In the genomic region with DNA sequence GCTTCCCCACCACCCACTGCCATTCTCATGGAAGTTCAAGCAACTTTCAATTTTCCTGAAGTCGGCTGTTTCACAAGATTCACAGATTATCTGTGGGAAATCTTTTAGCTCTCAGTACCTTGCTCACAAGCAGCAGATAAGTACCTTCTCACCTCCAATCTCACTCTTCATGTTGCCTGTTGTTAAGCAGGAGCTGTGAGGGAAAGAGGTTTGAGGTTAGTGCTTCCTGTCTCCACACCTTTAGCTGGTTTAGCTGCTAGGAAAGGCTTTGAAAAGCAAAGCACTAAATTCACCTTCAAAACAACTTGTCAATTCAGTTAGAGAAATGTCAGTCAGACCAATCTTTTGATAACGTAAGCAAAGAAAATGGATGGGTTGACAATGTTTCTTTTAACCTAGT, we compare ENCODE assay signal across 16 cellular contexts. TPM values are rescaled to one million over a fixed set of nuclear protein-coding genes. Genes with fewer than 3 reads are reported as not detected.
A peak's percentile ranks its signal among the peaks of the same experiment; 100 is the strongest.
DNase-seq lines count a peak whose midpoint lies in the region; ATAC-seq and TF ChIP-seq lines count a peak whose summit lies in the region.
"Had no signal": no experiment of that assay in that cellular context is flagged by ENCODE, and none has a peak within 500 bp of the region (broad histone marks: within the 10 kb centered on the region; RNA-seq: fewer than 3 reads in every experiment).

No MANE protein-coding gene starts in this region.

- CTCF ChIA-PET in CD8-positive, alpha-beta T cell (lab: Charles Lee) = interaction anchor here (0.6 to 6.4 kb wide), 12 partner anchors 9 to 194 kb away, joined by 3 to 51 read pairs (median 6); a partner anchor contains a TSS
- CTCF ChIA-PET in WTC11 (lab: Charles Lee) = interaction anchor here (1.7 kb wide), 1 partner anchor 190 kb away, joined by 4 read pairs; no protein-coding TSS in a partner anchor

- no peaks in the 10 kb centered on the region; the same call in 1 of the 2 replicates for H3F3A ChIP-seq in GM23338 (replicated peaks; ENCODE audit: low read depth)

- no peaks in the 10 kb centered on the region for H3K9me3 ChIP-seq in CD8-positive, alpha-beta T cell (ENCODE audit: low read length)
- H3K9me3 ChIP-seq in hepatocyte (ENCODE audit: low read depth) = no peaks in the 10 kb centered on the region
- H3K9me3 ChIP-seq: ovary had no signal

- H3K36me3 Mint-ChIP-seq in CD8-positive, alpha-beta T cell = peaks cover 39% of the 10 kb centered on the region
- no peaks in the 10 kb centered on the region; the same call in 2 of the 3 replicates for H3K36me3 Mint-ChIP-seq in GM23338 (ENCODE audit: low read depth)
- H3K36me3 Mint-ChIP-seq in WTC11 = no peaks in the 10 kb centered on the region

- POLR2A ChIA-PET in CD8-positive, alpha-beta T cell (lab: Charles Lee) = interaction anchor here (0.8 to 8.1 kb wide), 13 partner anchors 11 to 187 kb away, joined by 3 to 119 read pairs (median 5); a partner anchor contains a TSS
- POLR2A ChIA-PET in WTC11 (lab: Charles Lee) = no interaction called here

- WGBS in hepatocyte (ENCODE audit: low lambda C conversion rate, missing lambda C conversion rate) = 53% methylated on average over 2 of the region's 2 CpGs

- H3K4me3 Mint-ChIP-seq in CD8-positive, alpha-beta T cell = peak overlapping the region; percentile 65
- H3K4me3 Mint-ChIP-seq in GM23338 (no peak overlapping the region), WTC11 (no peak overlapping the region)
- H3K4me3 Mint-ChIP-seq: IgD-negative memory B cell had no signal

- ATAC-seq in CD8-positive, alpha-beta T cell = peak; percentile 76
- ATAC-seq in GM23338 (no peak), WTC11 (no peak)

- H3K9me2 ChIP-seq in GM23338 (ENCODE audit: insufficient read depth) = 0 out of 2 replicates have a peak, but pooled peaks cover 3% of the 10 kb centered on the region
- no peaks in the 10 kb centered on the region for H3K9me2 ChIP-seq in hepatocyte (replicated peaks; ENCODE audit: insufficient read depth)

- intact Hi-C loops in CD8-positive, alpha-beta T cell (cut with DNase I, micrococcal nuclease) = loop anchor here (1.0 to 5.0 kb wide), 5 partner anchors 10 to 37 kb away; no protein-coding TSS in a partner anchor

- H3K4me3 ChIP-seq in CD8-positive, alpha-beta T cell (ENCODE audit: low read depth, low read length) = peak overlapping the region; percentile 31
- no peak overlapping the region for H3K4me3 ChIP-seq in GM23338
- no peak overlapping the region for H3K4me3 ChIP-seq in hepatocyte
- H3K4me3 ChIP-seq: ovary, smooth muscle cell had no signal

- peak overlapping the region; percentile 52 for H3K27ac ChIP-seq in CD8-positive, alpha-beta T cell (ENCODE audit: low read depth, low read length)
- H3K27ac ChIP-seq in GM23338 (ENCODE audit: low read depth) (no peak overlapping the region), hepatocyte (peak overlapping the region; percentile 2)
- H3K27ac ChIP-seq: ovary had no signal

- no peaks in the 10 kb centered on the region for H3K36me3 ChIP-seq in CD8-positive, alpha-beta T cell (ENCODE audit: insufficient read depth, low read length)
- H3K36me3 ChIP-seq in GM23338 (ENCODE audit: insufficient read depth) (no peaks in the 10 kb centered on the region), hepatocyte (replicated peaks; ENCODE audit: insufficient read depth, low read depth) (no peaks in the 10 kb centered on the region)
- H3K36me3 ChIP-seq: ovary had no signal

- H2AFZ ChIP-seq in GM23338 = peak overlapping the region; percentile 11; the same call in 1 of the 2 replicates
- no peak overlapping the region for H2AFZ ChIP-seq in hepatocyte

- H4K20me1 ChIP-seq in GM23338 (replicated peaks; ENCODE audit: insufficient read depth) (no peaks in the 10 kb centered on the region), hepatocyte (ENCODE audit: insufficient read depth, poor library complexity, severe bottlenecking) (no peaks in the 10 kb centered on the region)

- peaks cover 8% of the 10 kb centered on the region for H3K9me3 Mint-ChIP-seq in CD8-positive, alpha-beta T cell
- H3K9me3 Mint-ChIP-seq in GM23338 = no peaks in the 10 kb centered on the region
- peaks cover 17% of the 10 kb centered on the region for H3K9me3 Mint-ChIP-seq in WTC11

- TF ChIP-seq CTCF in CD8-positive, alpha-beta T cell (IDR thresholded peaks at IDR 0.05) = no peak
- no peak for TF ChIP-seq CTCF in GM23338 (conservative IDR thresholded peaks at IDR 0.05; ENCODE audit: low read depth in 2 of 2)
- no peak for TF ChIP-seq CTCF in WTC11 (IDR thresholded peaks at IDR 0.05)
- TF ChIP-seq CTCF in hepatocyte (IDR thresholded peaks at IDR 0.05; ENCODE audit: poor library complexity) = no peak

- peak in 4 of 7 experiments; percentile 17 to 54 (median 36) for DNase-seq in CD8-positive, alpha-beta T cell
- DNase-seq in GM23338 (ENCODE audit: low spot score) (no peak), WTC11 (ENCODE audit: low spot score) (no peak), hepatocyte (ENCODE audit: low spot score) (no peak), retina (no peak), DMS 273 treated with DMSO at 0.1 percent for 48 hours (lab: John Stamatoyannopoulos, UW) (no peak), DMS114 treated with DMSO at 0.1 percent for 48 hours (lab: John Stamatoyannopoulos, UW; ENCODE audit: unreplicated experiment) (no peak), NOMO-1 treated with DMSO at 0.1 percent for 48 hours (lab: John Stamatoyannopoulos, UW; ENCODE audit: unreplicated experiment) (no peak)
- DNase-seq: dermis blood vessel endothelial cell, left cardiac atrium, NCI-H345, ovary had no signal

- H3K27ac Mint-ChIP-seq in CD8-positive, alpha-beta T cell = peak overlapping the region; percentile 96
- H3K27ac Mint-ChIP-seq in GM23338 (no peak overlapping the region), WTC11 (peak overlapping the region; percentile 28; the same call in 1 of the 2 replicates)

- H3K27me3 ChIP-seq in CD8-positive, alpha-beta T cell (ENCODE audit: insufficient read depth, low read length) = no peaks in the 10 kb centered on the region
- H3K27me3 ChIP-seq in GM23338 (ENCODE audit: insufficient read depth) = no peaks in the 10 kb centered on the region
- H3K27me3 ChIP-seq in hepatocyte = no peaks in the 10 kb centered on the region
- H3K27me3 ChIP-seq: ovary had no signal

- H3K79me2 ChIP-seq in GM23338 (replicated peaks; ENCODE audit: insufficient read depth) (no peaks in the 10 kb centered on the region), hepatocyte (no peaks in the 10 kb centered on the region)

- H3K4me2 ChIP-seq in GM23338 (peak overlapping the region; percentile 29), hepatocyte (no peak overlapping the region)
- H3K4me2 ChIP-seq: smooth muscle cell had no signal

- peaks cover 89% of the 10 kb centered on the region for H3K4me1 ChIP-seq in CD8-positive, alpha-beta T cell (ENCODE audit: insufficient read depth, low read length)
- peaks cover 44% of the 10 kb centered on the region for H3K4me1 ChIP-seq in GM23338 (ENCODE audit: insufficient read depth)
- H3K4me1 ChIP-seq in hepatocyte (ENCODE audit: insufficient read depth) = no peaks in the 10 kb centered on the region

- H3K27me3 Mint-ChIP-seq in CD8-positive, alpha-beta T cell (ENCODE audit: low read depth) = no peaks in the 10 kb centered on the region
- no peaks in the 10 kb centered on the region for H3K27me3 Mint-ChIP-seq in GM23338 (ENCODE audit: insufficient read depth, low read depth, poor library complexity)
- H3K27me3 Mint-ChIP-seq in WTC11 (ENCODE audit: low read depth) = no peaks in the 10 kb centered on the region

- H3K4me1 Mint-ChIP-seq in CD8-positive, alpha-beta T cell (ENCODE audit: low read depth) = peaks cover 93% of the 10 kb centered on the region
- H3K4me1 Mint-ChIP-seq in GM23338 (peaks cover 34% of the 10 kb centered on the region), WTC11 (peaks cover 38% of the 10 kb centered on the region)
- H3K4me1 Mint-ChIP-seq: IgD-negative memory B cell had no signal

TF ChIP-seq in GM23338, 12 proteins besides CTCF, POLR2A, EP300 and RAD21 (continues in another document):
- TF ChIP-seq, protein P1, sequence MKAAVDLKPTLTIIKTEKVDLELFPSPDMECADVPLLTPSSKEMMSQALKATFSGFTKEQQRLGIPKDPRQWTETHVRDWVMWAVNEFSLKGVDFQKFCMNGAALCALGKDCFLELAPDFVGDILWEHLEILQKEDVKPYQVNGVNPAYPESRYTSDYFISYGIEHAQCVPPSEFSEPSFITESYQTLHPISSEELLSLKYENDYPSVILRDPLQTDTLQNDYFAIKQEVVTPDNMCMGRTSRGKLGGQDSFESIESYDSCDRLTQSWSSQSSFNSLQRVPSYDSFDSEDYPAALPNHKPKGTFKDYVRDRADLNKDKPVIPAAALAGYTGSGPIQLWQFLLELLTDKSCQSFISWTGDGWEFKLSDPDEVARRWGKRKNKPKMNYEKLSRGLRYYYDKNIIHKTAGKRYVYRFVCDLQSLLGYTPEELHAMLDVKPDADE (IDR thresholded peaks at IDR 0.05) = no peak
- TF ChIP-seq CREB1 (CRISPR knock-in tag; IDR thresholded peaks at IDR 0.05; ENCODE audit: low read depth) (no peak), ZNF114 (CRISPR knock-in tag; IDR thresholded peaks at IDR 0.05) (no peak), EZH2phosphoT487 (IDR thresholded peaks at IDR 0.05; ENCODE audit: unreplicated experiment) (no peak)

TF ChIP-seq in WTC11, 78 proteins besides CTCF, POLR2A, EP300 and RAD21 (continues in another document):
- TF ChIP-seq, protein P2, sequence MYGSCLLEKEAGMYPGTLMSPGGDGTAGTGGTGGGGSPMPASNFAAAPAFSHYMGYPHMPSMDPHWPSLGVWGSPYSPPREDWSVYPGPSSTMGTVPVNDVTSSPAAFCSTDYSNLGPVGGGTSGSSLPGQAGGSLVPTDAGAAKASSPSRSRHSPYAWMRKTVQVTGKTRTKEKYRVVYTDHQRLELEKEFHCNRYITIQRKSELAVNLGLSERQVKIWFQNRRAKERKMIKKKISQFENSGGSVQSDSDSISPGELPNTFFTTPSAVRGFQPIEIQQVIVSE (CRISPR knock-in tag; IDR thresholded peaks at IDR 0.05; ENCODE audit: borderline replicate concordance) = no peak
- TF ChIP-seq JAZF1 (CRISPR knock-in tag; IDR thresholded peaks at IDR 0.05) = no peak

RNA-seq across cellular contexts. Expression of a gene that starts 13.6 kb away (rescaled TPM):
- 10 to 100 TPM; 78.4 to 80.7 TPM for total RNA-seq in CD8-positive, alpha-beta T cell
- not detected in 2 replicates for total RNA-seq in GM23338 (2014; rRNA removed; shearing (Covaris generic))
- not detected in 2 replicates for polyA plus RNA-seq in GM23338 (2016; fragmentation: Nextera tagmentation; extraction: Ambion mirVana)
- total RNA-seq in WTC11 (2021) = 0.11 to 0.50 TPM (median 0.16 TPM) in 3 replicates
- not detected in 2 replicates for total RNA-seq in hepatocyte
- not detected in 2 replicates for polyA plus RNA-seq in hepatocyte
- total RNA-seq: G401, SK-MEL-5, smooth muscle cell had no signal
- polyA plus RNA-seq: smooth muscle cell had no signal

Comparison
In these comparisons a context has a peak if more than half of its experiments do, and no peak if none do; other contexts are left out.
1. DNase-seq: peak in CD8-positive, alpha-beta T cell (4 of 7); none in GM23338 (single experiment), WTC11 (single experiment), hepatocyte (single experiment), retina (single experiment), DMS 273 treated with DMSO at 0.1 percent for 48 hours (single experiment), DMS114 treated with DMSO at 0.1 percent for 48 hours (single experiment) and NOMO-1 treated with DMSO at 0.1 percent for 48 hours (single experiment).
2. RNA of a gene that starts 13.6 kb away (total RNA-seq): 78.4 to 80.7 TPM in CD8-positive, alpha-beta T cell; 0.11 to 0.50 TPM in WTC11, not detected in GM23338 and not detected in hepatocyte; every median in the first group is over 10 times any median in the second.